ENCODE assay signal across 17 cellular contexts in the genomic region with DNA sequence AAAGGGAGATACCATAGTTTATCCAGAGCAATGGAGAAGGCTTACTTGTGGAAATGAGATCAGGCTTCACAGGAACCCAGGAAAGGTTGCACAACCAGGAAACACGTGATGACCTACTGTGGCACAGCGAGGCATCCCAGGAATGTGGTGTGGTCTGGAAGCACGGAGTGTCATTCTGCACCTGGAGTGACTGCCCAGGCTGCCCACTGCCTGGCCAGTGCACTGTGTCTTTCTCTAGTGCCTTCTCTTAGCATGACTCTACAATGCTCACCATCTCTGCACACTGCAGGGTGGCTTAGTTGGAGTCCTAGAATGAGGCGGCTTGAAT. TPM values are rescaled to one million over a fixed set of nuclear protein-coding genes. Genes with fewer than 3 reads are reported as not detected.
DNase-seq lines count a peak whose midpoint lies in the region; ATAC-seq, FAIRE-seq and TF ChIP-seq lines count a peak whose summit lies in the region.
"Had no signal": no experiment of that assay in that cellular context is flagged by ENCODE, and none has a peak within 500 bp of the region (broad histone marks: within the 10 kb centered on the region; RNA-seq: fewer than 3 reads in every experiment).

No MANE protein-coding gene starts in this region.

- H3K36me3 Mint-ChIP-seq in stimulated activated naive B cell treated with anti-CD40 and anti-IgM and Interleukin-4, amounts not matched to agents 10 μg/mL and 1 μg/mL and 100 μg/mL, for 72 hours: no peaks in the 10 kb centered on the region

- no peak for ATAC-seq in stimulated activated naive B cell treated with anti-CD40 and anti-IgM and Interleukin-4, amounts not matched to agents 10 μg/mL and 1 μg/mL and 100 μg/mL, for 72 hours (replicated peaks)
- no peak for ATAC-seq in HG02870 (IDR thresholded peaks at IDR 0.05; ENCODE audit: unreplicated experiment)
- ATAC-seq: activated CD4-positive, alpha-beta T cell treated with anti-CD3 and anti-CD28 coated beads for 36 hours; GM12878 had no signal

- no peak overlapping the region for H3K4me3 Mint-ChIP-seq in stimulated activated naive B cell treated with anti-CD40 and anti-IgM and Interleukin-4, amounts not matched to agents 10 μg/mL and 1 μg/mL and 100 μg/mL, for 72 hours
- H3K4me3 Mint-ChIP-seq: activated CD4-positive, alpha-beta T cell treated with anti-CD3 and anti-CD28 coated beads for 36 hours had no signal

- H3K9me3 Mint-ChIP-seq in stimulated activated naive B cell treated with anti-CD40 and anti-IgM and Interleukin-4, amounts not matched to agents 10 μg/mL and 1 μg/mL and 100 μg/mL, for 72 hours: peaks cover 4 to 6% of the 10 kb centered on the region in 2 donors

- H3K27me3 Mint-ChIP-seq in stimulated activated naive B cell treated with anti-CD40 and anti-IgM and Interleukin-4, amounts not matched to agents 10 μg/mL and 1 μg/mL and 100 μg/mL, for 72 hours: no peaks in the 10 kb centered on the region
- H3K27me3 Mint-ChIP-seq: activated CD4-positive, alpha-beta T cell treated with anti-CD3 and anti-CD28 coated beads for 36 hours had no signal

- H3K4me3 ChIP-seq in kidney epithelial cell (ENCODE audit: low read depth, low read length): no peak overlapping the region
- H3K4me3 ChIP-seq: ascending aorta, GM12878, uterus had no signal

- intact Hi-C loops in head of caudate nucleus (cut with DNase I): no loop called here

- no peaks in the 10 kb centered on the region for H3K4me1 Mint-ChIP-seq in stimulated activated naive B cell treated with anti-CD40 and anti-IgM and Interleukin-4, amounts not matched to agents 10 μg/mL and 1 μg/mL and 100 μg/mL, for 72 hours
- H3K4me1 Mint-ChIP-seq: activated CD4-positive, alpha-beta T cell treated with anti-CD3 and anti-CD28 coated beads for 36 hours had no signal

- peak; percentile 96 for DNase-seq in ACHN
- DNase-seq in HTR-8/SVneo (ENCODE audit: insufficient read length, low spot score): peak; percentile 48
- peak; percentile 24 for DNase-seq in astrocyte of the hippocampus (ENCODE audit: low read depth, low spot score)
- DNase-seq in kidney epithelial cell (ENCODE audit: low read depth): peak; percentile 95
- no peak for DNase-seq in stimulated activated naive B cell treated with anti-CD40 and anti-IgM and Interleukin-4, amounts not matched to agents 10 μg/mL and 1 μg/mL and 100 μg/mL, for 72 hours
- no peak for DNase-seq in head of caudate nucleus
- no peak for DNase-seq in stimulated activated CD4-positive, alpha-beta T cell treated with anti-CD3 and anti-CD28 coated beads, Interleukin-12 subunit alpha, Interleukin-12 subunit beta, amount 100 ng/mL, for 4 hours
- DNase-seq: activated CD4-positive, alpha-beta T cell treated with anti-CD3 and anti-CD28 coated beads for 36 hours; activated T-cell treated with anti-CD3 and anti-CD28 coated beads, Interleukin-2, amount 50 U/mL, for 48 hours; NCI-H2029; NK-92 treated with Interleukin-12 subunit alpha and Interleukin-12 subunit beta, amount 100 ng/mL, for 24 hours; stimulated activated CD4-positive, alpha-beta T cell treated with anti-CD3 and anti-CD28 coated beads, Interleukin-1b, Interleukin-23, amount 100 ng/mL, for 48 hours; uterus had no signal

- H3K27me3 ChIP-seq in kidney epithelial cell (ENCODE audit: control insufficient read depth, insufficient read depth, low read length): no peaks in the 10 kb centered on the region
- H3K27me3 ChIP-seq: ascending aorta, uterus had no signal

- no peak for TF ChIP-seq CTCF in kidney epithelial cell (IDR thresholded peaks at IDR 0.05; ENCODE audit: insufficient read depth, low read length, poor library complexity, severe bottlenecking)

- H3K27ac Mint-ChIP-seq in stimulated activated naive B cell treated with anti-CD40 and anti-IgM and Interleukin-4, amounts not matched to agents 10 μg/mL and 1 μg/mL and 100 μg/mL, for 72 hours: no peak overlapping the region
- H3K27ac Mint-ChIP-seq: activated CD4-positive, alpha-beta T cell treated with anti-CD3 and anti-CD28 coated beads for 36 hours had no signal

- FAIRE-seq in HTR-8/SVneo (lab: Jason Lieb, UNC): no peak
- FAIRE-seq: GM12878 had no signal

- no peaks in the 10 kb centered on the region for H3K36me3 ChIP-seq in kidney epithelial cell (ENCODE audit: control insufficient read depth, insufficient read depth, low read length)
- H3K36me3 ChIP-seq: ascending aorta, uterus had no signal

- in situ Hi-C loops in ACHN (cut with HindIII; ENCODE audit: low pct_ligation_motif_present, low pct_unique_long_range_greater_than_20kb, low sequenced_read_pairs): no loop called here

RNA-seq across cellular contexts. Expression of a gene that starts 48.9 kb away (rescaled TPM):
- total RNA-seq in kidney epithelial cell: 0.08 TPM in 1 of 2 replicates, not detected in the other
- total RNA-seq: activated CD4-positive, alpha-beta T cell treated with anti-CD3 and anti-CD28 coated beads for 36 hours; GM12878; T-helper 1 cell treated with Interleukin-12 subunit alpha and Interleukin-12 subunit beta and Interleukin-4 antibody, amounts not matched to agents 30 ng/mL and 1 ng/mL, for 36 hours had no signal

Comparison
In these comparisons a context has a peak if more than half of its experiments do, and no peak if none do; other contexts are left out.
1. DNase-seq: peak in ACHN (single experiment), HTR-8/SVneo (single experiment), astrocyte of the hippocampus (single experiment) and kidney epithelial cell (single experiment); none in stimulated activated naive B cell treated with anti-CD40 and anti-IgM and Interleukin-4, amounts not matched to agents 10 μg/mL and 1 μg/mL and 100 μg/mL, for 72 hours (single experiment), head of caudate nucleus (0 of 42) and stimulated activated CD4-positive, alpha-beta T cell treated with anti-CD3 and anti-CD28 coated beads, Interleukin-12 subunit alpha, Interleukin-12 subunit beta, amount 100 ng/mL, for 4 hours (single experiment).